35 cellular contexts compared by ENCODE assay signal in genomic region chr10:115117301-115117700, GRCh38. TPM values are rescaled to one million over a fixed set of nuclear protein-coding genes. Genes with fewer than 3 reads are reported as not detected.
"Had no signal": no experiment of that assay in that cellular context is flagged by ENCODE, and none has a peak within 500 bp of the region (broad histone marks: within the 10 kb centered on the region; RNA-seq: fewer than 3 reads in every experiment).

No MANE protein-coding gene starts in this region.

- H3K4me1 ChIP-seq: SJCRH30 had no signal

- H3K9me3 ChIP-seq: SJCRH30 had no signal

- H3K36me3 ChIP-seq: SJCRH30 had no signal

- H3K27ac ChIP-seq: KMS-11, PC-9, RWPE1, SJCRH30 had no signal

- ATAC-seq: Panc1, Right ventricle myocardium inferior had no signal

- H3K4me2 ChIP-seq: KMS-11, PC-9 had no signal

- DNase-seq: Kasumi-1, MM.1S, NCI-H1048, NCI-H1092 treated with DMSO at 0.1 percent for 48 hours, NCI-H1105 treated with DMSO at 0.1 percent for 48 hours, NCI-H1417, NCI-H1436, NCI-H146, NCI-H1694, NCI-H187, NCI-H1930, NCI-H2029 treated with DMSO at 0.1 percent for 48 hours, NCI-H2081 treated with DMSO at 0.1 percent for 48 hours, NCI-H2107, NCI-H2171, NCI-H226, NCI-H446 treated with DMSO at 0.1 percent for 48 hours, NCI-H510A, NCI-H524, NCI-H526, NCI-H69, NCI-H748 treated with DMSO at 0.1 percent for 48 hours, NCI-H82, PC-9, SHP77, SIG-M5, SJCRH30, SW 1271, T-helper 1 cell had no signal

- H3K4me3 ChIP-seq: PC-9, SJCRH30 had no signal

- H2AFZ ChIP-seq: PC-9 had no signal

- H3K9ac ChIP-seq: KMS-11 had no signal

- H3K27me3 ChIP-seq: SJCRH30 had no signal

RNA-seq across cellular contexts. Expression of gene ATRNL1, which starts 24.1 kb away (rescaled TPM):
- total RNA-seq: MCF 10A, OCI-LY7, PC-9 had no signal
